ENCODE assay signal across 8 cellular contexts in genomic region chr5:149656576-149657182, GRCh38.
A peak's percentile ranks its signal among the peaks of the same experiment; 100 is the strongest.
DNase-seq lines count a peak whose midpoint lies in the region; FAIRE-seq and TF ChIP-seq lines count a peak whose summit lies in the region.

No MANE protein-coding gene starts in this region.

- H3K9me3 ChIP-seq in breast epithelium = no peaks in the 10 kb centered on the region

- no peak overlapping the region for H3K4me3 Mint-ChIP-seq in activated naive CD4-positive, alpha-beta T cell treated with anti-CD3 and anti-CD28 coated beads for 36 hours

- H3K36me3 Mint-ChIP-seq in activated naive CD4-positive, alpha-beta T cell treated with anti-CD3 and anti-CD28 coated beads for 36 hours (ENCODE audit: low read depth) = no peaks in the 10 kb centered on the region

- H3K4me1 Mint-ChIP-seq in activated naive CD4-positive, alpha-beta T cell treated with anti-CD3 and anti-CD28 coated beads for 36 hours (ENCODE audit: low read depth) = no peaks in the 10 kb centered on the region

- CTCF ChIA-PET in activated naive CD4-positive, alpha-beta T cell treated with anti-CD3 and anti-CD28 coated beads for 36 hours (lab: Charles Lee) = interaction anchor here (0.6 to 2.5 kb wide), 14 partner anchors 10 to 216 kb away, joined by 3 to 18 read pairs (median 4); partner anchors contain the start of gene PPARGC1B

- peak; percentile 13 to 33 (median 30) for TF ChIP-seq CTCF in breast epithelium (IDR thresholded peaks at IDR 0.05)

- H3K9me3 Mint-ChIP-seq in activated naive CD4-positive, alpha-beta T cell treated with anti-CD3 and anti-CD28 coated beads for 36 hours = peaks cover 9% of the 10 kb centered on the region

- no peaks in the 10 kb centered on the region for H3K4me1 ChIP-seq in breast epithelium

- intact Hi-C loops in activated naive CD4-positive, alpha-beta T cell treated with anti-CD3 and anti-CD28 coated beads for 36 hours (cut with micrococcal nuclease) = loop anchor here (1.0 to 5.0 kb wide), 2 partner anchors 111 to 172 kb away; no protein-coding TSS in a partner anchor
- intact Hi-C loops in breast epithelium (cut with DNase I; ENCODE audit: low total_unique reads) = no loop called here

- no peaks in the 10 kb centered on the region for H3K27me3 ChIP-seq in breast epithelium

- no peak overlapping the region for H3K4me3 ChIP-seq in breast epithelium

- H3K27ac Mint-ChIP-seq in activated naive CD4-positive, alpha-beta T cell treated with anti-CD3 and anti-CD28 coated beads for 36 hours = no peak overlapping the region

- no peaks in the 10 kb centered on the region for H3K36me3 ChIP-seq in breast epithelium

- no peak for FAIRE-seq in H54 (lab: Jason Lieb, UNC)

- DNase-seq in activated naive CD4-positive, alpha-beta T cell treated with anti-CD3 and anti-CD28 coated beads for 36 hours = peak; percentile 67
- DNase-seq in activated naive CD4-positive, alpha-beta T cell treated with anti-CD3 and anti-CD28 coated beads, Interleukin-2, amount 50 U/mL, for 16 hours = no peak
- DNase-seq in NCI-H2171 treated with DMSO at 0.1 percent for 48 hours (lab: John Stamatoyannopoulos, UW) (peak; percentile 69), breast epithelium (ENCODE audit: low spot score in 2 of 2) (no peak), myocyte (ENCODE audit: low read depth) (peak; percentile 27), globus pallidus (ENCODE audit: low spot score) (no peak), DMS153 (lab: John Stamatoyannopoulos, UW) (no peak), H54 (ENCODE audit: insufficient read length, low spot score) (no peak)

- no peak overlapping the region for H3K27ac ChIP-seq in breast epithelium

- TF ChIP-seq POLR2A in breast epithelium (IDR thresholded peaks at IDR 0.05) (no peak), H54 (IDR thresholded peaks at IDR 0.05; ENCODE audit: low read depth, low read length) (no peak)

- H3K27me3 Mint-ChIP-seq in activated naive CD4-positive, alpha-beta T cell treated with anti-CD3 and anti-CD28 coated beads for 36 hours (ENCODE audit: low read depth) = peaks cover 5% of the 10 kb centered on the region

Comparison
In these comparisons a context has a peak if more than half of its experiments do, and no peak if none do; other contexts are left out.
1. DNase-seq: peak in activated naive CD4-positive, alpha-beta T cell treated with anti-CD3 and anti-CD28 coated beads for 36 hours (single experiment), NCI-H2171 treated with DMSO at 0.1 percent for 48 hours (single experiment) and myocyte (single experiment); none in activated naive CD4-positive, alpha-beta T cell treated with anti-CD3 and anti-CD28 coated beads, Interleukin-2, amount 50 U/mL, for 16 hours (single experiment), breast epithelium (0 of 2), globus pallidus (single experiment), DMS153 (single experiment) and H54 (single experiment).